ENCODE assay signal across 9 cellular contexts in the genomic region with DNA sequence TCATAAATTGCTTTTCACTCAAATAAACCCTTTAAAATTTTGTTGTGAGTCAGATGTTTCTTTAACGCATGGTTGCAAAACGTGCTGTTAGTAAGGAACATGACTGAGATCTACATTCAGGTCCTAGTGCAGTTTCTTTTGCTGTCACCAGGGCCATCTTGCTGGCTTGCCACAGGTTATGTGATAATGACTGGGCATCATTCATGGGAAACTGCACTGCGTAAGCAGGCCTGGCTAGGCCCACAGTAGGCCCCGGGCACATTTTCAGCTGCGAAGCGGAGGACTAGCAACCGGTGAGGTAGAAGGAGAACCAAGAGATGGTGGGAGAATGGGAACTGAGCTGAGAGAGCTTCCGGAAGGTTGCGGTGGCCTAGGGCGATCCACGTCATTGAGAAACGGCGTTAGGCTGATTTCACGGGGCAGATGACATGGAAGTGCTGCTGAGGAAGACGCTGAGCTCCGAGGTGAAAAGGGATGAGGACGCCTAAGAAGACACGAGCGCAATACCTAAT. TPM values are rescaled to one million over a fixed set of nuclear protein-coding genes. Genes with fewer than 3 reads are reported as not detected.
DNase-seq lines count a peak whose midpoint lies in the region; ATAC-seq, FAIRE-seq and TF ChIP-seq lines count a peak whose summit lies in the region.
"Had no signal": no experiment of that assay in that cellular context is flagged by ENCODE, and none has a peak within 500 bp of the region (broad histone marks: within the 10 kb centered on the region; RNA-seq: fewer than 3 reads in every experiment).

No MANE protein-coding gene starts in this region.

- FAIRE-seq in RCC 7860 (lab: Jason Lieb, UNC): no peak

- H3K27ac ChIP-seq in right atrium auricular region (no peak overlapping the region), PC-3 (ENCODE audit: low read length) (peak overlapping the region; percentile 34), esophagus (ENCODE audit: low read depth in 2 of 2, low read length in 1 of 2) (peak overlapping the region; percentile 84 to 95), thymus (ENCODE audit: low read depth) (peak overlapping the region; percentile 3), MM.1S (ENCODE audit: low read length) (no peak overlapping the region)

- ATAC-seq in PC-3: no peak

- H3K4me1 ChIP-seq in right atrium auricular region (peaks cover 0 to 21% of the 10 kb centered on the region in 2 donors), PC-3 (ENCODE audit: insufficient read depth, low read length) (peaks cover 19% of the 10 kb centered on the region), esophagus (ENCODE audit: control insufficient read depth in 2 of 2, insufficient read depth in 2 of 2, low read length in 1 of 2) (peaks cover 5 to 20% of the 10 kb centered on the region in 2 donors), thymus (ENCODE audit: control insufficient read depth, insufficient read depth, low read length) (no peaks in the 10 kb centered on the region), MM.1S (ENCODE audit: low read length) (peaks cover 29% of the 10 kb centered on the region)

- DNase-seq in cardiac septum (ENCODE audit: low spot score) (peak; percentile 88), right atrium auricular region (ENCODE audit: low spot score) (no peak), PC-3 (no peak), NK-92 (lab: John Stamatoyannopoulos, UW; ENCODE audit: unreplicated experiment) (no peak), MM.1S (no peak), RCC 7860 (ENCODE audit: low spot score) (no peak)

- POLR2A ChIA-PET in PC-3 (lab: Charles Lee; ENCODE audit: unreplicated experiment): no interaction called here

- H3K4me2 ChIP-seq in PC-3 (ENCODE audit: low read length) (no peak overlapping the region), MM.1S (ENCODE audit: low read depth, low read length) (no peak overlapping the region)

- H3K9me3 ChIP-seq in right atrium auricular region (no peaks in the 10 kb centered on the region), PC-3 (ENCODE audit: low read length) (no peaks in the 10 kb centered on the region), esophagus (ENCODE audit: control insufficient read depth in 2 of 2, insufficient read depth in 1 of 2, low read depth in 1 of 2, low read length in 1 of 2) (peaks cover 0 to 2% of the 10 kb centered on the region in 2 donors), thymus (ENCODE audit: control insufficient read depth) (no peaks in the 10 kb centered on the region), MM.1S (replicated peaks; ENCODE audit: insufficient read depth, low read length) (no peaks in the 10 kb centered on the region)

- peaks cover 0 to 10% of the 10 kb centered on the region in 2 donors for H3K27me3 ChIP-seq in right atrium auricular region
- H3K27me3 ChIP-seq in PC-3 (ENCODE audit: low read length): no peaks in the 10 kb centered on the region
- no peaks in the 10 kb centered on the region for H3K27me3 ChIP-seq in esophagus (ENCODE audit: control insufficient read depth in 1 of 2, insufficient read depth in 2 of 2, low read length in 2 of 2)
- peaks cover 7% of the 10 kb centered on the region for H3K27me3 ChIP-seq in thymus (ENCODE audit: control insufficient read depth, insufficient read depth)
- peaks cover 11% of the 10 kb centered on the region for H3K27me3 ChIP-seq in MM.1S (replicated peaks; ENCODE audit: insufficient read depth, low read length)

- BruUV-seq in PC-3 (replicated peaks; lab: Mats Ljungman, UMichigan): no TSS peak

- H4K20me1 ChIP-seq in PC-3 (ENCODE audit: low read length) (no peaks in the 10 kb centered on the region), MM.1S (ENCODE audit: insufficient read depth, low read length) (no peaks in the 10 kb centered on the region)

- TF ChIP-seq CTCF in right atrium auricular region (IDR thresholded peaks at IDR 0.05): no peak
- no peak for TF ChIP-seq CTCF in PC-3 (conservative IDR thresholded peaks at IDR 0.05; ENCODE audit: low read depth, low read length)
- TF ChIP-seq CTCF in MM.1S (IDR thresholded peaks at IDR 0.05; ENCODE audit: low read length): no peak

- intact Hi-C loops in cardiac septum (cut with DNase I): no loop called here
- intact Hi-C loops in PC-3 (cut with micrococcal nuclease): no loop called here

- CTCF ChIA-PET in PC-3 (lab: Charles Lee): no interaction called here

- no peak overlapping the region for H3K9ac ChIP-seq in PC-3 (ENCODE audit: low read length)
- no peak overlapping the region for H3K9ac ChIP-seq in MM.1S (ENCODE audit: low read length)

- H3F3A ChIP-seq in PC-3 (ENCODE audit: low read length, unreplicated experiment) (no peaks in the 10 kb centered on the region), MM.1S (ENCODE audit: insufficient read depth, low read length) (peaks cover 39% of the 10 kb centered on the region)

- H3K36me3 ChIP-seq in right atrium auricular region (no peaks in the 10 kb centered on the region), PC-3 (ENCODE audit: low read depth, low read length) (no peaks in the 10 kb centered on the region), esophagus (ENCODE audit: control insufficient read depth in 2 of 2, insufficient read depth in 2 of 2, low read length in 1 of 2) (no peaks in the 10 kb centered on the region), thymus (ENCODE audit: control insufficient read depth, insufficient read depth) (no peaks in the 10 kb centered on the region), MM.1S (replicated peaks; ENCODE audit: insufficient read depth, low read length) (no peaks in the 10 kb centered on the region)

- H3K79me2 ChIP-seq in PC-3 (ENCODE audit: low read length) (no peaks in the 10 kb centered on the region), MM.1S (ENCODE audit: low read length) (no peaks in the 10 kb centered on the region)

- H3K4me3 ChIP-seq in right atrium auricular region (no peak overlapping the region), PC-3 (ENCODE audit: low read length) (no peak overlapping the region), esophagus (ENCODE audit: low read depth in 1 of 2, low read length in 2 of 2) (no peak overlapping the region), thymus (ENCODE audit: low read length) (no peak overlapping the region), MM.1S (ENCODE audit: low read length) (no peak overlapping the region)

- H3K9me2 ChIP-seq in PC-3 (replicated peaks; ENCODE audit: low read length) (no peaks in the 10 kb centered on the region), MM.1S (replicated peaks; ENCODE audit: insufficient read depth, low read length) (no peaks in the 10 kb centered on the region)

- WGBS in esophagus, 2 donors: 83 to 87% methylated on average over 19 of the region's 19 CpGs
- WGBS in thymus: 97% methylated on average over 19 of the region's 19 CpGs

- H2AFZ ChIP-seq in PC-3 (ENCODE audit: low read length) (no peak overlapping the region), MM.1S (ENCODE audit: low read length) (no peak overlapping the region)

RNA-seq across cellular contexts. Expression of gene KLHDC7B, which starts 3.2 kb away (rescaled TPM):
- total RNA-seq in cardiac septum: 0.08 TPM
- total RNA-seq in right atrium auricular region: not detected
- total RNA-seq in PC-3 (2014; rRNA removed): 0.35 TPM in 1 of 2 replicates, not detected in the other
- polyA plus RNA-seq in esophagus: under 1 TPM; 0.12 to 0.14 TPM
- 23.4 TPM for polyA plus RNA-seq in thymus

RNA-seq across cellular contexts. Expression of gene TYMP, which starts 12.7 kb away (rescaled TPM):
- total RNA-seq in cardiac septum (18.3 TPM), right atrium auricular region (10 to 100 TPM in 1 of 2 donors, 1 to 10 TPM in 1; 9.1 to 35.8 TPM), PC-3 (2014; rRNA removed) (12.3 and 21.8 TPM in 2 replicates)
- polyA plus RNA-seq in esophagus (10 to 100 TPM; 35.7 to 48.0 TPM), thymus (156 TPM)

RNA-seq across cellular contexts. Expression of gene SCO2, which starts 17.1 kb away (rescaled TPM):
- 2.4 TPM for total RNA-seq in cardiac septum
- under 1 TPM in 1 of 2 donors, not detected in 1; 0.94 TPM for total RNA-seq in right atrium auricular region
- total RNA-seq in PC-3 (2014; rRNA removed): 5.7 and 5.8 TPM in 2 replicates
- polyA plus RNA-seq in esophagus: 1 to 10 TPM in 1 of 2 donors, under 1 TPM in 1; 0.61 to 3.2 TPM
- 9.8 TPM for polyA plus RNA-seq in thymus

RNA-seq across cellular contexts. Expression of gene SYCE3, which starts 20.2 kb away (rescaled TPM):
- not detected for total RNA-seq in cardiac septum
- not detected for total RNA-seq in right atrium auricular region
- total RNA-seq in PC-3 (2014; rRNA removed): 1.3 TPM in 1 of 2 replicates, not detected in the other
- polyA plus RNA-seq in esophagus: under 1 TPM in 1 of 2 donors, not detected in 1; 0.32 TPM
- 1.1 TPM for polyA plus RNA-seq in thymus
- total RNA-seq: mesenteric fat pad had no signal

RNA-seq across cellular contexts. Expression of gene NCAPH2, which starts 34.4 kb away (rescaled TPM):
- total RNA-seq in cardiac septum: 25.1 TPM
- total RNA-seq in right atrium auricular region: 10 to 100 TPM; 19.5 to 33.4 TPM
- 75.4 and 92.1 TPM in 2 replicates for total RNA-seq in PC-3 (2014; rRNA removed)
- 10 to 100 TPM; 32.9 to 35.4 TPM for polyA plus RNA-seq in esophagus
- 40.8 TPM for polyA plus RNA-seq in thymus

Comparison
In these comparisons a context has a peak if more than half of its experiments do, and no peak if none do; other contexts are left out.
1. H3K27ac ChIP-seq: peak in PC-3 (single experiment), esophagus (2 of 2) and thymus (single experiment); none in right atrium auricular region (0 of 2) and MM.1S (single experiment).